26 cellular contexts compared by ENCODE assay signal in the genomic region with DNA sequence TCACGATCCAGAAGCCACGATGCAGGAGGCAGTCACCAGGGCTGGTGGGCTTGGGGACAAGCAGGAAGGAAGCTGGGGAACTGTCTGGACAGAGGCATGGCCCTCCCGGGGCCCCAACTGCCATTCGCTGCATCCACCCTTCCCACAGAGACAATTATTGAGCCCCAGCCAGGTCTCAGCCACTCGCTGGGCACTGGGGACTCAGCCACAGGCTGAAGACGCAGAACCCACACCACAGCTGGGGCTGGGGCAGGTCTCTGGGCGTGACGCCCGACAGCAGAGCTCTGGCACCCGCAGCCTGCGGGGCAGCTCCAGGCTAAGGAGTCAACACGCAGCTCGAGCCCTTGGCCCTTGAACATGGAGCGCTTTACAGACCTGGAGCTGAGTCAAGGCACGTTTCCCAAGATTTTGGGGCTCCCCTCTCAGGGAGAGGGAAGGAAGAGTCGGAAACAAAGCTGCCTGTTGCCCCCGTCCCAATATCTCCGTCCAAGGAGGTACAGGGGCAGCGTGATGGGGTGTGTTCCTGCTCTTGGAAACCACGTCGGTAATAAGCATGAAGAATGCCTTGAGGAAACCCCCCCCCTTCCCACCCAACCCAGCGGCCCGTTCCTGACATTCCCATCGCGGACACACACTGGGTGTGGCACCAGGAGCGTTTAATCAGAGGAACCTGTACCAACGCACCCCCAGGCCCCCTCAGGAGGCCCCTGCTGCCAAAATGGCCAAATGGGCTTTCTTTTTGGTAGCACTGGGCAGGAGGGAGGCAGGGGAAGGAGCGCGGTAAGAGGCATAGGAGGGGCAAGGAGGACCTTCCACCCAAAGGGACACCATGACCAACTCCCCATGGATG. TPM values are rescaled to one million over a fixed set of nuclear protein-coding genes. Genes with fewer than 3 reads are reported as not detected.
"Had no signal": no experiment of that assay in that cellular context is flagged by ENCODE, and none has a peak within 500 bp of the region (broad histone marks: within the 10 kb centered on the region; RNA-seq: fewer than 3 reads in every experiment).

No MANE protein-coding gene starts in this region.

- DNase-seq: activated CD4-positive, alpha-beta T cell treated with anti-CD3 and anti-CD28 coated beads for 36 hours; activated CD4-positive, CD25-positive, alpha-beta regulatory T cell; activated CD8-positive, alpha-beta T cell treated with anti-CD3 and anti-CD28 coated beads, Interleukin-2, amount 10 ng/mL, durations not matched to agents 7 days and 5 days; activated gamma-delta T cell; activated naive CD4-positive, alpha-beta T cell treated with anti-CD3 and anti-CD28 coated beads, Interleukin-2, amount 10 ng/mL, durations not matched to agents 7 days and 5 days; activated naive CD8-positive, alpha-beta T cell treated with anti-CD3 and anti-CD28 coated beads, Interleukin-2, amount 10 ng/mL, durations not matched to agents 7 days and 5 days; brain microvascular endothelial cell; foreskin keratinocyte; hypothalamus; immature natural killer cell; mesenchymal stem cell; ovary; psoas muscle; stimulated activated CD4-positive, alpha-beta T cell treated with anti-CD3 and anti-CD28 coated beads, Interleukin-2, amount 100 ng/mL, for 48 hours; T-helper 1 cell had no signal

- H3K4me1 Mint-ChIP-seq: activated CD4-positive, alpha-beta T cell treated with anti-CD3 and anti-CD28 coated beads for 36 hours; activated naive CD4-positive, alpha-beta T cell treated with anti-CD3 and anti-CD28 coated beads, Interleukin-2, amount 10 ng/mL, durations not matched to agents 7 days and 5 days; activated naive CD8-positive, alpha-beta T cell treated with anti-CD3 and anti-CD28 coated beads, Interleukin-2, amount 10 ng/mL, durations not matched to agents 7 days and 5 days had no signal

- ATAC-seq: activated CD4-positive, alpha-beta T cell treated with anti-CD3 and anti-CD28 coated beads for 36 hours; activated CD8-positive, alpha-beta T cell treated with anti-CD3 and anti-CD28 coated beads, Interleukin-2, amount 10 ng/mL, durations not matched to agents 7 days and 5 days; foreskin keratinocyte; heart left ventricle; psoas muscle had no signal

- H3K4me1 ChIP-seq: foreskin keratinocyte, psoas muscle had no signal

- H3K27me3 ChIP-seq: ovary had no signal

- H3K36me3 ChIP-seq: brain microvascular endothelial cell, esophagus muscularis mucosa, heart left ventricle, neutrophil, ovary, right atrium auricular region, suprapubic skin, tibial nerve had no signal

- H3K27ac Mint-ChIP-seq: activated CD4-positive, alpha-beta T cell treated with anti-CD3 and anti-CD28 coated beads for 36 hours; activated CD8-positive, alpha-beta T cell treated with anti-CD3 and anti-CD28 coated beads, Interleukin-2, amount 10 ng/mL, durations not matched to agents 7 days and 5 days; activated naive CD4-positive, alpha-beta T cell treated with anti-CD3 and anti-CD28 coated beads, Interleukin-2, amount 10 ng/mL, durations not matched to agents 7 days and 5 days; activated naive CD8-positive, alpha-beta T cell treated with anti-CD3 and anti-CD28 coated beads, Interleukin-2, amount 10 ng/mL, durations not matched to agents 7 days and 5 days; immature natural killer cell; nephron; T-helper 2 cell treated with Interferon-gamma antibody and Interleukin-4, amounts not matched to agents 5 μg/mL and 100 μg/mL, for 36 hours had no signal

- H3K4me3 Mint-ChIP-seq: activated CD4-positive, alpha-beta T cell treated with anti-CD3 and anti-CD28 coated beads for 36 hours; activated CD8-positive, alpha-beta T cell treated with anti-CD3 and anti-CD28 coated beads, Interleukin-2, amount 10 ng/mL, durations not matched to agents 7 days and 5 days; activated naive CD4-positive, alpha-beta T cell treated with anti-CD3 and anti-CD28 coated beads, Interleukin-2, amount 10 ng/mL, durations not matched to agents 7 days and 5 days; activated naive CD8-positive, alpha-beta T cell treated with anti-CD3 and anti-CD28 coated beads, Interleukin-2, amount 10 ng/mL, durations not matched to agents 7 days and 5 days; immature natural killer cell; nephron; T-helper 2 cell treated with Interferon-gamma antibody and Interleukin-4, amounts not matched to agents 5 μg/mL and 100 μg/mL, for 36 hours had no signal

- H3K36me3 Mint-ChIP-seq: activated naive CD4-positive, alpha-beta T cell treated with anti-CD3 and anti-CD28 coated beads, Interleukin-2, amount 10 ng/mL, durations not matched to agents 7 days and 5 days; activated naive CD8-positive, alpha-beta T cell treated with anti-CD3 and anti-CD28 coated beads, Interleukin-2, amount 10 ng/mL, durations not matched to agents 7 days and 5 days; immature natural killer cell had no signal

- H3K9me3 Mint-ChIP-seq: activated naive CD4-positive, alpha-beta T cell treated with anti-CD3 and anti-CD28 coated beads, Interleukin-2, amount 10 ng/mL, durations not matched to agents 7 days and 5 days; activated naive CD8-positive, alpha-beta T cell treated with anti-CD3 and anti-CD28 coated beads, Interleukin-2, amount 10 ng/mL, durations not matched to agents 7 days and 5 days; immature natural killer cell; nephron; T-helper 2 cell treated with Interferon-gamma antibody and Interleukin-4, amounts not matched to agents 5 μg/mL and 100 μg/mL, for 36 hours had no signal

- H3K9me3 ChIP-seq: esophagus muscularis mucosa, heart left ventricle, neutrophil, ovary, psoas muscle, right atrium auricular region, suprapubic skin, tibial nerve had no signal

- H3K27ac ChIP-seq: brain microvascular endothelial cell, esophagus muscularis mucosa, foreskin keratinocyte, heart left ventricle, neutrophil, ovary, psoas muscle, right atrium auricular region, suprapubic skin, tibial nerve had no signal

- H3K4me3 ChIP-seq: esophagus muscularis mucosa, heart left ventricle, ovary, psoas muscle, right atrium auricular region, suprapubic skin, tibial nerve had no signal

RNA-seq across cellular contexts. Expression of a gene that starts 6.7 kb away (rescaled TPM):
- total RNA-seq: activated CD4-positive, alpha-beta T cell treated with anti-CD3 and anti-CD28 coated beads for 36 hours; activated CD8-positive, alpha-beta T cell treated with anti-CD3 and anti-CD28 coated beads, Interleukin-2, amount 10 ng/mL, durations not matched to agents 7 days and 5 days; activated naive CD8-positive, alpha-beta T cell treated with anti-CD3 and anti-CD28 coated beads, Interleukin-2, amount 10 ng/mL, durations not matched to agents 7 days and 5 days; cardiac septum; mononuclear cell; myocyte had no signal
- polyA plus RNA-seq: foreskin keratinocyte, heart left ventricle, immature natural killer cell had no signal
